ENCODE assay signal across 8 cellular contexts in genomic region chr11:6234314-6235031, GRCh38. TPM values are rescaled to one million over a fixed set of nuclear protein-coding genes. Genes with fewer than 3 reads are reported as not detected.
DNase-seq lines count a peak whose midpoint lies in the region; ATAC-seq and TF ChIP-seq lines count a peak whose summit lies in the region.

TSS of gene FHIP1B (minus strand) at chr11:6234636. CDS start at chr11:6224516, 10,120 bp downstream.

- H3K9me2 ChIP-seq in DOHH2 (replicated peaks; ENCODE audit: control insufficient read depth, low read length) (no peaks in the 10 kb centered on the region), GM23338 (ENCODE audit: insufficient read depth) (no peaks in the 10 kb centered on the region)

- H3K27me3 Mint-ChIP-seq in GM23338 (ENCODE audit: insufficient read depth, low read depth, poor library complexity) = peaks cover 6% of the 10 kb centered on the region
- H3K27me3 Mint-ChIP-seq in activated T-helper 17 cell treated with anti-CD3 and anti-CD28 coated beads, Interleukin-2, amount 50 U/mL, for 72 hours = no peaks in the 10 kb centered on the region
- H3K27me3 Mint-ChIP-seq in naive thymus-derived CD4-positive, alpha-beta T cell = no peaks in the 10 kb centered on the region

- intact Hi-C loops in naive thymus-derived CD4-positive, alpha-beta T cell (cut with micrococcal nuclease) = loop anchor here (1.0 to 10.0 kb wide), 26 partner anchors 25 to 1842 kb away; partner anchors contain the start of genes ARFIP2 (in 2 of the 2), EIF3F (in 2 of the 2), MRPL17 (in 2 of the 2) and PPFIBP2 (in 2 of the 2)

- H3K36me3 ChIP-seq in DOHH2 (ENCODE audit: control insufficient read depth, low read length) (no peaks in the 10 kb centered on the region), GM23338 (ENCODE audit: insufficient read depth) (no peaks in the 10 kb centered on the region), fibroblast of lung (ENCODE audit: control insufficient read depth, insufficient read depth, low read length) (no peaks in the 10 kb centered on the region)
- H3K36me3 ChIP-seq in naive thymus-derived CD4-positive, alpha-beta T cell (ENCODE audit: control insufficient read depth in 2 of 3, insufficient read depth in 3 of 3, low read length in 3 of 3) = no peaks in the 10 kb centered on the region

- no peaks in the 10 kb centered on the region for H3K9me3 ChIP-seq in DOHH2 (ENCODE audit: control insufficient read depth, insufficient read depth, low read length)
- H3K9me3 ChIP-seq in fibroblast of lung (ENCODE audit: control insufficient read depth, insufficient read depth, low read depth, low read length) = no peaks in the 10 kb centered on the region
- H3K9me3 ChIP-seq in naive thymus-derived CD4-positive, alpha-beta T cell (ENCODE audit: control insufficient read depth in 2 of 3, low read length in 3 of 3) = no peaks in the 10 kb centered on the region

- H3K4me2 ChIP-seq in DOHH2 (ENCODE audit: low read length) (peak within 1 kb of the TSS; percentile 98), GM23338 (peak within 1 kb of the TSS; percentile 98), fibroblast of lung (ENCODE audit: extremely low read depth, insufficient read depth, low read length) (peak within 1 kb of the TSS; percentile 76)

- H3K9me3 Mint-ChIP-seq in GM23338 = no peaks in the 10 kb centered on the region
- H3K9me3 Mint-ChIP-seq in activated T-helper 17 cell treated with anti-CD3 and anti-CD28 coated beads, Interleukin-2, amount 50 U/mL, for 72 hours = no peaks in the 10 kb centered on the region
- peaks cover 0 to 2% (median 0%) of the 10 kb centered on the region in 11 donors for H3K9me3 Mint-ChIP-seq in naive thymus-derived CD4-positive, alpha-beta T cell

- CTCF ChIA-PET in RWPE1 (lab: Yijun Ruan, JAX) = interaction anchor here (1.5 kb wide), 1 partner anchor 119 kb away, joined by 9 read pairs; no protein-coding TSS in a partner anchor
- CTCF ChIA-PET in naive thymus-derived CD4-positive, alpha-beta T cell (lab: Charles Lee) = interaction anchor here (1.4 kb wide), 1 partner anchor 129 kb away, joined by 3 read pairs; no protein-coding TSS in a partner anchor

- no peaks in the 10 kb centered on the region for H3K36me3 Mint-ChIP-seq in GM23338 (ENCODE audit: low read depth)
- H3K36me3 Mint-ChIP-seq in activated T-helper 17 cell treated with anti-CD3 and anti-CD28 coated beads, Interleukin-2, amount 50 U/mL, for 72 hours (ENCODE audit: low read depth) = peaks cover 5% of the 10 kb centered on the region
- peaks cover 0 to 9% (median 4%) of the 10 kb centered on the region in 5 donors for H3K36me3 Mint-ChIP-seq in naive thymus-derived CD4-positive, alpha-beta T cell

- H3K27ac Mint-ChIP-seq in GM23338 = peak within 1 kb of the TSS; percentile 97
- peak within 1 kb of the TSS; percentile 89 for H3K27ac Mint-ChIP-seq in activated T-helper 17 cell treated with anti-CD3 and anti-CD28 coated beads, Interleukin-2, amount 50 U/mL, for 72 hours
- H3K27ac Mint-ChIP-seq in naive thymus-derived CD4-positive, alpha-beta T cell = peak within 1 kb of the TSS; percentile 87 to 100 (median 97)

- H3K27me3 ChIP-seq in DOHH2 (ENCODE audit: control insufficient read depth, low read length) = no peaks in the 10 kb centered on the region
- no peaks in the 10 kb centered on the region for H3K27me3 ChIP-seq in GM23338 (ENCODE audit: insufficient read depth)
- peaks cover 10% of the 10 kb centered on the region for H3K27me3 ChIP-seq in fibroblast of lung (ENCODE audit: control insufficient read depth, insufficient read depth, low read length)
- H3K27me3 ChIP-seq in naive thymus-derived CD4-positive, alpha-beta T cell (ENCODE audit: control insufficient read depth in 2 of 2, insufficient read depth in 2 of 2, low read length in 2 of 2) = no peaks in the 10 kb centered on the region

- H3K4me1 Mint-ChIP-seq in GM23338 = peaks cover 12% of the 10 kb centered on the region
- peaks cover 36% of the 10 kb centered on the region for H3K4me1 Mint-ChIP-seq in activated T-helper 17 cell treated with anti-CD3 and anti-CD28 coated beads, Interleukin-2, amount 50 U/mL, for 72 hours
- peaks cover 37 to 56% (median 50%) of the 10 kb centered on the region in 7 donors for H3K4me1 Mint-ChIP-seq in naive thymus-derived CD4-positive, alpha-beta T cell

- TF ChIP-seq CTCF in DOHH2 (IDR thresholded peaks at IDR 0.05; ENCODE audit: low read depth, low read length, poor library complexity, severe bottlenecking) (no peak), GM23338 (conservative IDR thresholded peaks at IDR 0.05; ENCODE audit: low read depth in 2 of 2) (no peak), RWPE1 (conservative IDR thresholded peaks at IDR 0.05; ENCODE audit: low read depth) (no peak), fibroblast of lung (conservative IDR thresholded peaks at IDR 0.05 in 1 of 2, IDR thresholded peaks at IDR 0.05 in 1 of 2; ENCODE audit: low read depth in 1 of 2, low read length in 2 of 2) (no peak)

- peak within 1 kb of the TSS; percentile 99 for H3K4me3 Mint-ChIP-seq in GM23338
- peak within 1 kb of the TSS; percentile 88 for H3K4me3 Mint-ChIP-seq in activated T-helper 17 cell treated with anti-CD3 and anti-CD28 coated beads, Interleukin-2, amount 50 U/mL, for 72 hours
- peak within 1 kb of the TSS; percentile 90 to 100 (median 98) for H3K4me3 Mint-ChIP-seq in naive thymus-derived CD4-positive, alpha-beta T cell

- peak within 1 kb of the TSS; percentile 95 for H3K4me3 ChIP-seq in DOHH2 (ENCODE audit: low read length)
- H3K4me3 ChIP-seq in GM23338 = peak within 1 kb of the TSS; percentile 94
- peak within 1 kb of the TSS; percentile 63 to 96 (median 90) for H3K4me3 ChIP-seq in fibroblast of lung (replicated peaks in 1 of 4; ENCODE audit: control extremely low read depth in 1 of 4, insufficient read depth in 1 of 4, low read depth in 3 of 4, low read length in 4 of 4)
- peak within 1 kb of the TSS; percentile 96 for H3K4me3 ChIP-seq in naive thymus-derived CD4-positive, alpha-beta T cell (ENCODE audit: low read length)

- H3K4me1 ChIP-seq in DOHH2 (ENCODE audit: control insufficient read depth, low read length) (peaks cover 35% of the 10 kb centered on the region), GM23338 (ENCODE audit: insufficient read depth) (peaks cover 3% of the 10 kb centered on the region), fibroblast of lung (ENCODE audit: control insufficient read depth, extremely low read depth, insufficient read depth, low read length) (no peaks in the 10 kb centered on the region)
- peaks cover 14 to 20% of the 10 kb centered on the region in 2 donors for H3K4me1 ChIP-seq in naive thymus-derived CD4-positive, alpha-beta T cell (ENCODE audit: control insufficient read depth in 2 of 2, insufficient read depth in 2 of 2, low read length in 2 of 2)

- H4K20me1 ChIP-seq in DOHH2 (ENCODE audit: control insufficient read depth, insufficient read depth, low read depth, low read length) (no peaks in the 10 kb centered on the region), GM23338 (replicated peaks; ENCODE audit: insufficient read depth) (peaks cover 21% of the 10 kb centered on the region), fibroblast of lung (ENCODE audit: control insufficient read depth, extremely low read depth, insufficient read depth, low read length) (no peaks in the 10 kb centered on the region)

- H3K79me2 ChIP-seq in DOHH2 (ENCODE audit: control insufficient read depth, low read length) (peaks cover 45% of the 10 kb centered on the region), GM23338 (replicated peaks; ENCODE audit: insufficient read depth) (peaks cover 38% of the 10 kb centered on the region), fibroblast of lung (ENCODE audit: control insufficient read depth, insufficient read depth, low read length) (peaks cover 30% of the 10 kb centered on the region)

- H2AFZ ChIP-seq in GM23338 = peak within 1 kb of the TSS; percentile 92
- H2AFZ ChIP-seq in fibroblast of lung (ENCODE audit: low read length) = peak within 1 kb of the TSS; percentile 88

- peak; percentile 93 for ATAC-seq in GM23338
- peak; percentile 92 for ATAC-seq in activated T-helper 17 cell treated with anti-CD3 and anti-CD28 coated beads, Interleukin-2, amount 50 U/mL, for 72 hours (replicated peaks)
- ATAC-seq in naive thymus-derived CD4-positive, alpha-beta T cell = peak; percentile 95

- peak within 1 kb of the TSS; percentile 76 for H3K27ac ChIP-seq in DOHH2 (ENCODE audit: low read depth, low read length)
- H3K27ac ChIP-seq in GM23338 (ENCODE audit: low read depth) = peak within 1 kb of the TSS; percentile 55; the same call in 1 of the 2 replicates
- H3K27ac ChIP-seq in RWPE1 = peak within 1 kb of the TSS; percentile 83
- peak within 1 kb of the TSS; percentile 88 for H3K27ac ChIP-seq in fibroblast of lung (ENCODE audit: insufficient read depth, low read length)
- peak within 1 kb of the TSS; percentile 81 for H3K27ac ChIP-seq in naive thymus-derived CD4-positive, alpha-beta T cell (ENCODE audit: low read depth, low read length)

- H3F3A ChIP-seq in DOHH2 (ENCODE audit: control insufficient read depth, insufficient read depth) (no peaks in the 10 kb centered on the region), GM23338 (replicated peaks; ENCODE audit: low read depth) (no peaks in the 10 kb centered on the region)

- POLR2A ChIA-PET in RWPE1 (lab: Yijun Ruan, JAX; ENCODE audit: low non-redundant PET) = interaction anchor here (0.5 kb wide), 1 partner anchor 33 kb away, joined by 3 read pairs; no protein-coding TSS in a partner anchor
- POLR2A ChIA-PET in naive thymus-derived CD4-positive, alpha-beta T cell (lab: Charles Lee) = interaction anchor here (1.6 kb wide), 1 partner anchor 247 kb away, joined by 4 read pairs; the partner anchor contains the start of genes ARFIP2 and TIMM10B

- H3K9ac ChIP-seq in fibroblast of lung (ENCODE audit: insufficient read depth, low read length) = peak within 1 kb of the TSS; percentile 80

- DNase-seq in GM23338 (ENCODE audit: low spot score) (peak; percentile 100), LHCN-M2 (ENCODE audit: low read depth) (peak; percentile 99), RWPE1 (ENCODE audit: low spot score) (peak; percentile 96), fibroblast of lung (ENCODE audit: low read depth in 2 of 2) (peak; percentile 100)
- DNase-seq in naive thymus-derived CD4-positive, alpha-beta T cell = peak; percentile 95 to 100 (median 100)
- DNase-seq in stimulated activated naive CD4-positive, alpha-beta T cell (lab: John Stamatoyannopoulos, UW) = peak; percentile 97 to 100 (median 99)

TF ChIP-seq in GM23338, 12 proteins besides CTCF, POLR2A, EP300 and RAD21 (continues in another document):
- no peak for TF ChIP-seq STAT1 (IDR thresholded peaks at IDR 0.05; ENCODE audit: unreplicated experiment)

RNA-seq across cellular contexts. Expression of gene FHIP1B, which starts in this region (rescaled TPM):
- total RNA-seq in GM23338 (2014; rRNA removed; shearing (Covaris generic)) = 20.0 and 34.5 TPM in 2 replicates
- 10.3 TPM in 2 replicates for polyA plus RNA-seq in GM23338 (2016; fragmentation: Nextera tagmentation; extraction: Ambion mirVana)
- total RNA-seq in LHCN-M2 (2014; rRNA removed) = 15.7 and 18.1 TPM in 2 replicates
- polyA plus RNA-seq in LHCN-M2 (2012) = 6.7 TPM
- total RNA-seq in activated T-helper 17 cell treated with anti-CD3 and anti-CD28 coated beads, Interleukin-2, amount 50 U/mL, for 72 hours = 10 to 100 TPM; 16.9 to 25.4 TPM
- 6.9 and 15.4 TPM in 2 replicates for total RNA-seq in fibroblast of lung
- 9.2 and 10.3 TPM in 2 replicates for polyA plus RNA-seq in fibroblast of lung
- 7.3 and 8.7 TPM in 2 replicates for polyA plus RNA-seq in fibroblast of lung (2012)
- 17.6 and 27.2 TPM in 2 replicates for polyA minus RNA-seq in fibroblast of lung (ENCODE audit: low replicate concordance)
- 10 to 100 TPM; 26.8 to 52.4 (median 44.3) TPM for total RNA-seq in naive thymus-derived CD4-positive, alpha-beta T cell
- 10 to 100 TPM in 1 of 2 donors, 1 to 10 TPM in 1; 9.7 to 20.3 TPM for polyA plus RNA-seq in naive thymus-derived CD4-positive, alpha-beta T cell

Comparison
In these comparisons a context has a peak if more than half of its experiments do, and no peak if none do; other contexts are left out.
1. Peak in every context shown above with its lines: DNase-seq, ATAC-seq, H3K4me3 ChIP-seq and H3K27ac ChIP-seq.